ENCODE assay signal across 4 cellular contexts in genomic region chr10:121757241-121757640, GRCh38.
DNase-seq lines count a peak whose midpoint lies in the region; ATAC-seq, FAIRE-seq and TF ChIP-seq lines count a peak whose summit lies in the region.
"Not testable (repeated sequence)": the region's sequence is repeated elsewhere in the genome, so short reads cannot be mapped to it uniquely, and the experiment has no call there.

No MANE protein-coding gene starts in this region.

- not testable (repeated sequence) for H3K4me2 ChIP-seq in K562 (ENCODE audit: insufficient read depth, low read length)

- not testable (repeated sequence) for H4K20me1 ChIP-seq in K562 (replicated peaks; ENCODE audit: control insufficient read depth, insufficient read depth, low read length)

- not testable (repeated sequence) for H3K36me3 ChIP-seq in HEK293 (ENCODE audit: control insufficient read depth in 2 of 2, insufficient read depth in 1 of 2, low read length in 2 of 2); K562 (ENCODE audit: control insufficient read depth, insufficient read depth, low read length)

- H3K27me3 Mint-ChIP-seq in endothelial cell (ENCODE audit: unreplicated experiment); nephron progenitor cell (ENCODE audit: low read depth, poor library complexity): not testable (repeated sequence)

- not testable (repeated sequence) for BruUV-seq in K562 (replicated peaks; lab: Mats Ljungman, UMichigan)

- POLR2A ChIA-PET in HEK293 (lab: Yijun Ruan, JAX); K562 (lab: Yijun Ruan, JAX): not testable (repeated sequence)

- H3K79me2 ChIP-seq in K562 (ENCODE audit: control insufficient read depth, insufficient read depth, low read length) = not testable (repeated sequence)

- H3K4me3 ChIP-seq in HEK293 (ENCODE audit: low read depth, low read length); K562: not testable (repeated sequence)

- TF ChIP-seq RAD21 in K562 (CRISPR knock-in tag; conservative IDR thresholded peaks at IDR 0.05 in 1 of 2, IDR thresholded peaks at IDR 0.05 in 1 of 2) = not testable (repeated sequence)

- not testable (repeated sequence) for TF ChIP-seq CTCF in HEK293 (tag by site-specific recombination; IDR thresholded peaks at IDR 0.05); K562 (IDR thresholded peaks at IDR 0.05 in 2 of 3, conservative IDR thresholded peaks at IDR 0.05 in 1 of 3; ENCODE audit: insufficient read depth in 2 of 3, low read depth in 1 of 3, low read length in 3 of 3); endothelial cell (IDR thresholded peaks at IDR 0.05; ENCODE audit: unreplicated experiment); nephron progenitor cell (IDR thresholded peaks at IDR 0.05)

- not testable (repeated sequence) for H3K27ac Mint-ChIP-seq in endothelial cell (ENCODE audit: unreplicated experiment)
- peak overlapping the region; percentile 37 for H3K27ac Mint-ChIP-seq in nephron progenitor cell

- peak overlapping the region; percentile 54 for H3K4me3 Mint-ChIP-seq in endothelial cell (ENCODE audit: unreplicated experiment)
- H3K4me3 Mint-ChIP-seq in nephron progenitor cell = not testable (repeated sequence)

- not testable (repeated sequence) for H3K27ac ChIP-seq in HEK293 (ENCODE audit: extremely low read depth, low read depth, low read length); K562 (ENCODE audit: extremely low read depth, low read depth, low read length)

- H2AFZ ChIP-seq in K562 (ENCODE audit: low read depth, low read length) = not testable (repeated sequence)

- not testable (repeated sequence) for H3K9me1 ChIP-seq in K562 (ENCODE audit: control insufficient read depth, insufficient read depth, low read length)

- TF ChIP-seq EP300 in K562 (IDR thresholded peaks at IDR 0.05; ENCODE audit: low read length) = not testable (repeated sequence)

- not testable (repeated sequence) for H3K9me3 ChIP-seq in HEK293 (ENCODE audit: control insufficient read depth, insufficient read depth, low read depth, low read length); K562 (replicated peaks; ENCODE audit: control insufficient read depth, insufficient read depth, low read depth, low read length)

- H3K36me3 Mint-ChIP-seq in endothelial cell (ENCODE audit: low read depth, unreplicated experiment) (peaks cover 69% of the 10 kb centered on the region), nephron progenitor cell (ENCODE audit: low read depth) (peaks cover 96% of the 10 kb centered on the region)

- not testable (repeated sequence) for H3K27me3 ChIP-seq in K562 (ENCODE audit: control insufficient read depth in 2 of 2, insufficient read depth in 2 of 2, low read length in 2 of 2)

- intact Hi-C loops in K562 (cut with micrococcal nuclease) = not testable (repeated sequence)

- CTCF ChIA-PET in HEK293 (lab: Yijun Ruan, JAX) = interaction anchor here (0.6 kb wide), 1 partner anchor 814 kb away, joined by 3 read pairs; no protein-coding TSS in a partner anchor
- CTCF ChIA-PET in K562 (lab: Yijun Ruan, JAX; ENCODE audit: low intra/inter-chr PET ratio) = not testable (repeated sequence)

- not testable (repeated sequence) for DNase-seq in K562 (ENCODE audit: extremely low read depth in 1 of 4, low spot score in 3 of 4); endothelial cell (ENCODE audit: low spot score); nephron progenitor cell

- H3K9me3 Mint-ChIP-seq in endothelial cell (ENCODE audit: unreplicated experiment) (peaks cover 22% of the 10 kb centered on the region), nephron progenitor cell (peaks cover 94% of the 10 kb centered on the region)

- ATAC-seq in K562 = not testable (repeated sequence)

- H3K4me1 ChIP-seq in HEK293 (ENCODE audit: control insufficient read depth, insufficient read depth, low read length); K562 (replicated peaks in 1 of 2; ENCODE audit: control insufficient read depth in 2 of 2, insufficient read depth in 2 of 2, low read length in 2 of 2): not testable (repeated sequence)

- H3K9ac ChIP-seq in K562 (ENCODE audit: insufficient read depth in 1 of 2, low read depth in 2 of 2, low read length in 2 of 2) = not testable (repeated sequence)

- FAIRE-seq in K562 (lab: Jason Lieb, UNC) = not testable (repeated sequence)

- WGBS in K562 (ENCODE audit: insufficient coverage, low coverage, missing lambda C conversion rate) = 90% methylated on average over 1 of the region's 1 CpG

- in situ Hi-C loops in K562 (cut with MboI) = not testable (repeated sequence)

- TF ChIP-seq POLR2A in K562 (conservative IDR thresholded peaks at IDR 0.05) = not testable (repeated sequence)

- H3K4me1 Mint-ChIP-seq in endothelial cell (ENCODE audit: unreplicated experiment); nephron progenitor cell: not testable (repeated sequence)

TF ChIP-seq in HEK293, 187 proteins besides CTCF, POLR2A, EP300 and RAD21:
- peak; percentile 96 for TF ChIP-seq ZNF707 (tag by site-specific recombination; IDR thresholded peaks at IDR 0.05)

TF ChIP-seq in K562, 482 proteins besides CTCF, POLR2A, EP300 and RAD21:
- TF ChIP-seq ZNF707 (CRISPR knock-in tag; conservative IDR thresholded peaks at IDR 0.05) = peak; percentile 94
